Comparison of ENCODE assay signal across 24 cellular contexts in genomic region chr18:47868744-47869143, GRCh38.
"Had no signal": no experiment of that assay in that cellular context is flagged by ENCODE, and none has a peak within 500 bp of the region (broad histone marks: within the 10 kb centered on the region; RNA-seq: fewer than 3 reads in every experiment).

No MANE protein-coding gene starts in this region.

- H3K27ac Mint-ChIP-seq: dendritic cell treated with granulocyte-macrophage colony-stimulating factor and Interleukin-4, amounts not matched to agents 40 ng/mL and 50 ng/mL, for 4 days; memory B cell; stimulated activated naive B cell treated with anti-CD40 and anti-IgM and Interleukin-4, amounts not matched to agents 10 μg/mL and 1 μg/mL and 100 μg/mL, for 72 hours; stimulated activated naive CD8-positive, alpha-beta T cell treated with anti-CD3 and anti-CD28 coated beads, Interleukin-15, amount 100 ng/mL, for 72 hours had no signal

- H3K27me3 ChIP-seq: ovary, right atrium auricular region, sigmoid colon, uterus had no signal

- H3K4me3 Mint-ChIP-seq: dendritic cell treated with granulocyte-macrophage colony-stimulating factor and Interleukin-4, amounts not matched to agents 40 ng/mL and 50 ng/mL, for 4 days; memory B cell; mesothelial cell of epicardium; natural killer cell; neural crest cell; stimulated activated naive B cell treated with anti-CD40 and anti-IgM and Interleukin-4, amounts not matched to agents 10 μg/mL and 1 μg/mL and 100 μg/mL, for 72 hours; stimulated activated naive CD8-positive, alpha-beta T cell treated with anti-CD3 and anti-CD28 coated beads, Interleukin-15, amount 100 ng/mL, for 72 hours had no signal

- H3K9me3 ChIP-seq: left ventricle myocardium inferior, lower lobe of right lung, ovary, right atrium auricular region, sigmoid colon, thoracic aorta, uterus had no signal

- DNase-seq: effector CD8-positive, alpha-beta T cell; left ventricle myocardium inferior; lower lobe of right lung; natural killer cell; nucleus accumbens; ovary; sigmoid colon; stimulated activated CD4-positive, alpha-beta T cell treated with anti-CD3 and anti-CD28 coated beads, Interleukin-2, amount 100 ng/mL, for 24 hours; stimulated activated CD4-positive, alpha-beta T cell treated with anti-CD3 and anti-CD28 coated beads, Interleukin-4, amount 100 ng/mL, for 4 hours; stimulated activated naive B cell treated with anti-CD40 and anti-IgM and Interleukin-4, amounts not matched to agents 10 μg/mL and 1 μg/mL and 100 μg/mL, for 72 hours; stimulated activated naive CD8-positive, alpha-beta T cell treated with anti-CD3 and anti-CD28 coated beads, Interleukin-15, amount 100 ng/mL, for 72 hours; trophoblast cell; uterus had no signal

- H3K27ac ChIP-seq: left ventricle myocardium inferior, lower lobe of right lung, ovary, right atrium auricular region, sigmoid colon, skin epidermis, thoracic aorta, uterus had no signal

- H3K4me3 ChIP-seq: left ventricle myocardium inferior, lower lobe of right lung, ovary, right atrium auricular region, sigmoid colon, skin epidermis, thoracic aorta, uterus had no signal

- H3K36me3 ChIP-seq: ovary had no signal

- ATAC-seq: esophagus mucosa; natural killer cell; stimulated activated naive B cell treated with anti-CD40 and anti-IgM and Interleukin-4, amounts not matched to agents 10 μg/mL and 1 μg/mL and 100 μg/mL, for 72 hours; stimulated activated naive CD8-positive, alpha-beta T cell treated with anti-CD3 and anti-CD28 coated beads, Interleukin-15, amount 100 ng/mL, for 72 hours had no signal

- FAIRE-seq: colon, frontal cortex, keratinocyte had no signal

- H3K9me3 Mint-ChIP-seq: dendritic cell treated with granulocyte-macrophage colony-stimulating factor and Interleukin-4, amounts not matched to agents 40 ng/mL and 50 ng/mL, for 4 days; memory B cell; mesothelial cell of epicardium; natural killer cell; neural crest cell; stimulated activated naive B cell treated with anti-CD40 and anti-IgM and Interleukin-4, amounts not matched to agents 10 μg/mL and 1 μg/mL and 100 μg/mL, for 72 hours; stimulated activated naive CD8-positive, alpha-beta T cell treated with anti-CD3 and anti-CD28 coated beads, Interleukin-15, amount 100 ng/mL, for 72 hours had no signal

- H3K4me1 ChIP-seq: uterus had no signal

- H3K27me3 Mint-ChIP-seq: dendritic cell treated with granulocyte-macrophage colony-stimulating factor and Interleukin-4, amounts not matched to agents 40 ng/mL and 50 ng/mL, for 4 days; memory B cell; stimulated activated naive B cell treated with anti-CD40 and anti-IgM and Interleukin-4, amounts not matched to agents 10 μg/mL and 1 μg/mL and 100 μg/mL, for 72 hours; stimulated activated naive CD8-positive, alpha-beta T cell treated with anti-CD3 and anti-CD28 coated beads, Interleukin-15, amount 100 ng/mL, for 72 hours had no signal
